8 cellular contexts compared by ENCODE assay signal in genomic region chr20:34363062-34364012, GRCh38. TPM values are rescaled to one million over a fixed set of nuclear protein-coding genes. Genes with fewer than 3 reads are reported as not detected.
DNase-seq lines count a peak whose midpoint lies in the region; ATAC-seq and TF ChIP-seq lines count a peak whose summit lies in the region.

ITCH (plus strand) TSS chr20:34363273; CDS start chr20:34393812, 30,539 bp downstream.

- H3K27ac ChIP-seq in BLaER1 (peak within 1 kb of the TSS; percentile 95), left lung (peak within 1 kb of the TSS; percentile 92 to 93)

- no peak for TF ChIP-seq CTCF in left lung (IDR thresholded peaks at IDR 0.05)

- peak within 1 kb of the TSS; percentile 82 for H3K4me2 ChIP-seq in BLaER1

- H4K20me1 ChIP-seq in BLaER1: peaks cover 47% of the 10 kb centered on the region

- intact Hi-C loops in left lung (cut with DNase I): no loop called here

- peak within 1 kb of the TSS; percentile 97 for H3K9ac ChIP-seq in BLaER1

- H3K9me3 ChIP-seq in BLaER1: no peaks in the 10 kb centered on the region
- H3K9me3 ChIP-seq in left lung: no peaks in the 10 kb centered on the region

- ATAC-seq in GM19328 (IDR thresholded peaks at IDR 0.05; ENCODE audit: unreplicated experiment): peak; percentile 88
- ATAC-seq in HG03520 (IDR thresholded peaks at IDR 0.05; ENCODE audit: unreplicated experiment): peak; percentile 91
- ATAC-seq in left lung: peak; percentile 100

- H3K4me1 ChIP-seq in BLaER1 (peaks cover 44% of the 10 kb centered on the region), left lung (peaks cover 4 to 51% of the 10 kb centered on the region in 2 donors)

- peaks cover 18% of the 10 kb centered on the region; the same call in 1 of the 2 replicates for H3K36me3 ChIP-seq in BLaER1
- H3K36me3 ChIP-seq in left lung: no peaks in the 10 kb centered on the region

- peak; percentile 99 for DNase-seq in NCI-H69 (lab: John Stamatoyannopoulos, UW)
- peak; percentile 90 for DNase-seq in activated CD4-positive, alpha-beta T cell treated with anti-CD3 and anti-CD28 coated beads, Interleukin-2, amount 50 U/mL, for 1 hour
- peak; percentile 98 for DNase-seq in dedifferentiated amniotic fluid mesenchymal stem cell (ENCODE audit: extremely low spot score)
- DNase-seq in left lung: peak; percentile 98 to 99
- peak; percentile 86 to 87 for DNase-seq in stimulated activated CD4-positive, alpha-beta T cell treated with anti-CD3 and anti-CD28 coated beads, Interleukin-2, amount 100 ng/mL, for 48 hours

- H3K27me3 ChIP-seq in BLaER1: no peaks in the 10 kb centered on the region
- no peaks in the 10 kb centered on the region for H3K27me3 ChIP-seq in left lung

- peak within 1 kb of the TSS; percentile 92 for H3K4me3 ChIP-seq in BLaER1
- peak within 1 kb of the TSS; percentile 89 to 94 for H3K4me3 ChIP-seq in left lung

RNA-seq across cellular contexts. Expression of gene ITCH, which starts in this region (rescaled TPM):
- 10 to 100 TPM; 52.9 to 59.6 TPM for total RNA-seq in left lung

Comparison
In these comparisons a context has a peak if more than half of its experiments do, and no peak if none do; other contexts are left out.
1. Peak in every context shown above with its lines: DNase-seq, ATAC-seq, H3K4me3 ChIP-seq and H3K27ac ChIP-seq.